In genomic region chr3:155585384-155585783, GRCh38 we compare ENCODE assay signal across 27 cellular contexts.
DNase-seq lines count a peak whose midpoint lies in the region; ATAC-seq and TF ChIP-seq lines count a peak whose summit lies in the region.
"Had no signal": no experiment of that assay in that cellular context is flagged by ENCODE, and none has a peak within 500 bp of the region (broad histone marks: within the 10 kb centered on the region; RNA-seq: fewer than 3 reads in every experiment).

No MANE protein-coding gene starts in this region.

- H3K4me3 ChIP-seq in HCT116 (replicated peaks in 1 of 2; ENCODE audit: low read depth in 1 of 2, low read length in 2 of 2) (no peak overlapping the region), gastroesophageal sphincter (no peak overlapping the region)
- H3K4me3 ChIP-seq: MG63, thoracic aorta had no signal

- H3K27ac ChIP-seq in HCT116 (ENCODE audit: low read depth, low read length) (no peak overlapping the region), gastroesophageal sphincter (no peak overlapping the region)
- H3K27ac ChIP-seq: thoracic aorta had no signal

- CTCF ChIA-PET in HCT116 (lab: Charles Lee) = no interaction called here
- CTCF ChIA-PET in activated CD4-positive, alpha-beta T cell treated with anti-CD3 and anti-CD28 coated beads for 36 hours (lab: Charles Lee) = no interaction called here

- 88% methylated on average over 1 to 2 of the region's 2 CpGs for WGBS in gastroesophageal sphincter (ENCODE audit: low coverage in 1 of 2), 2 donors

- ATAC-seq in HCT116 = peak; percentile 72; the same call in 1 of the 2 replicates
- no peak for ATAC-seq in gastroesophageal sphincter
- no peak for ATAC-seq in activated CD4-positive, alpha-beta T cell treated with anti-CD3 and anti-CD28 coated beads for 36 hours
- ATAC-seq: stimulated activated naive CD8-positive, alpha-beta T cell treated with anti-CD3 and anti-CD28 coated beads, Interleukin-15, Interleukin-2, amounts not matched to agents 100 U/mL and 50 U/mL, for 24 hours had no signal

- no peaks in the 10 kb centered on the region for H3K36me3 Mint-ChIP-seq in activated CD4-positive, alpha-beta T cell treated with anti-CD3 and anti-CD28 coated beads for 36 hours (ENCODE audit: low read depth)
- H3K36me3 Mint-ChIP-seq: activated naive CD8-positive, alpha-beta T cell; IgD-negative memory B cell had no signal

- peaks cover 2% of the 10 kb centered on the region for H3K4me1 Mint-ChIP-seq in activated CD4-positive, alpha-beta T cell treated with anti-CD3 and anti-CD28 coated beads for 36 hours
- H3K4me1 Mint-ChIP-seq: activated B cell treated with CpG ODN at 0.5 μM for 24 hours, nephron progenitor cell had no signal

- TF ChIP-seq EP300 in gastroesophageal sphincter (IDR thresholded peaks at IDR 0.05) = no peak

- no peak overlapping the region for H3K4me3 Mint-ChIP-seq in activated CD4-positive, alpha-beta T cell treated with anti-CD3 and anti-CD28 coated beads for 36 hours
- H3K4me3 Mint-ChIP-seq: activated B cell treated with CpG ODN at 0.5 μM for 24 hours; activated naive CD8-positive, alpha-beta T cell; CD4-positive, alpha-beta T cell; IgD-negative memory B cell; nephron progenitor cell had no signal

- DNase-seq in HCT116 (ENCODE audit: low read depth, low spot score) (peak; percentile 7), RPMI7951 (ENCODE audit: low read depth) (peak; percentile 35), iPS DF 19.7 (ENCODE audit: low read depth, low spot score) (peak; percentile 40), COLO829 (ENCODE audit: low spot score) (no peak), HCEC 1CT (no peak)
- no peak for DNase-seq in activated CD4-positive, alpha-beta T cell treated with anti-CD3 and anti-CD28 coated beads for 36 hours
- DNase-seq: activated B cell treated with CpG ODN at 0.5 μM for 24 hours; activated CD4-positive, alpha-beta T cell treated with anti-CD3 and anti-CD28 coated beads, Interleukin-2, amount 50 U/mL, for 4 hours; activated CD8-positive, alpha-beta memory T cell treated with anti-CD3 and anti-CD28 coated beads, Interleukin-2, amount 50 U/mL, for 4 hours; CD4-positive, alpha-beta T cell; erythroblast; GDM1; islet precursor cell; MG63; NCI-H2029 treated with DMSO at 0.1 percent for 48 hours; NCI-H446; NCI-H82; nephron progenitor cell; OCI-M1; posterior cingulate gyrus; SHP77 treated with DMSO at 0.1 percent for 48 hours; stimulated activated CD4-positive, alpha-beta T cell treated with anti-CD3 and anti-CD28 coated beads, Interleukin-15, amount 100 ng/mL, for 24 hours; stimulated activated naive CD8-positive, alpha-beta T cell treated with anti-CD3 and anti-CD28 coated beads, Interleukin-15, Interleukin-2, amounts not matched to agents 100 U/mL and 50 U/mL, for 24 hours had no signal

- H3K4me2 ChIP-seq in HCT116 (ENCODE audit: low read length) = peak overlapping the region; percentile 32; the same call in 1 of the 2 replicates

- POLR2A ChIA-PET in HCT116 (lab: Charles Lee) = no interaction called here
- POLR2A ChIA-PET in activated CD4-positive, alpha-beta T cell treated with anti-CD3 and anti-CD28 coated beads for 36 hours (lab: Charles Lee) = no interaction called here

- no peaks in the 10 kb centered on the region for H3K36me3 ChIP-seq in HCT116 (ENCODE audit: control insufficient read depth in 1 of 2, insufficient read depth in 2 of 2, low read length in 2 of 2)
- no peaks in the 10 kb centered on the region for H3K36me3 ChIP-seq in gastroesophageal sphincter
- H3K36me3 ChIP-seq: MG63, thoracic aorta had no signal

- intact Hi-C loops in HCT116 (cut with micrococcal nuclease) = no loop called here
- intact Hi-C loops in activated CD4-positive, alpha-beta T cell treated with anti-CD3 and anti-CD28 coated beads for 36 hours (cut with DNase I, micrococcal nuclease) = no loop called here

- no TSS peak for BruUV-seq in HCT116 (replicated peaks; lab: Mats Ljungman, UMichigan)

- no peak overlapping the region for H3K27ac Mint-ChIP-seq in activated CD4-positive, alpha-beta T cell treated with anti-CD3 and anti-CD28 coated beads for 36 hours
- H3K27ac Mint-ChIP-seq: activated B cell treated with CpG ODN at 0.5 μM for 24 hours; activated naive CD8-positive, alpha-beta T cell; CD4-positive, alpha-beta T cell; IgD-negative memory B cell had no signal

- no peaks in the 10 kb centered on the region for H3K9me3 ChIP-seq in HCT116 (ENCODE audit: control insufficient read depth in 1 of 2, insufficient read depth in 1 of 2, low read depth in 1 of 2, low read length in 2 of 2)
- no peaks in the 10 kb centered on the region for H3K9me3 ChIP-seq in gastroesophageal sphincter
- H3K9me3 ChIP-seq: MG63, thoracic aorta had no signal

- H4K20me1 ChIP-seq in HCT116 (ENCODE audit: insufficient read depth) = no peaks in the 10 kb centered on the region

- H3K4me1 ChIP-seq in HCT116 (ENCODE audit: control insufficient read depth in 1 of 2, insufficient read depth in 2 of 2, low read length in 2 of 2) (peaks cover 7 to 11% of the 10 kb centered on the region in 2 experiments; a peak in 3 of 4 replicates), gastroesophageal sphincter (no peaks in the 10 kb centered on the region)

- H3K9ac ChIP-seq in HCT116 (ENCODE audit: low read length) = no peak overlapping the region

- no peaks in the 10 kb centered on the region for H3K79me2 ChIP-seq in HCT116 (ENCODE audit: insufficient read depth, low read length)

- H3K27me3 Mint-ChIP-seq in activated CD4-positive, alpha-beta T cell treated with anti-CD3 and anti-CD28 coated beads for 36 hours = peaks cover 2% of the 10 kb centered on the region
- H3K27me3 Mint-ChIP-seq: activated B cell treated with CpG ODN at 0.5 μM for 24 hours had no signal

- no peak overlapping the region for H2AFZ ChIP-seq in HCT116 (ENCODE audit: low read depth, low read length, poor library complexity, severe bottlenecking)

- no peak for TF ChIP-seq RAD21 in HCT116 (IDR thresholded peaks at IDR 0.05; ENCODE audit: low read depth)

- TF ChIP-seq POLR2A in HCT116 (IDR thresholded peaks at IDR 0.05; ENCODE audit: borderline replicate concordance, extremely low read depth, insufficient read depth, insufficient read length) (no peak), gastroesophageal sphincter (IDR thresholded peaks at IDR 0.05) (no peak)

- H3K9me3 Mint-ChIP-seq in activated CD4-positive, alpha-beta T cell treated with anti-CD3 and anti-CD28 coated beads for 36 hours (ENCODE audit: low read depth) = no peaks in the 10 kb centered on the region
- H3K9me3 Mint-ChIP-seq: activated B cell treated with CpG ODN at 0.5 μM for 24 hours; CD4-positive, alpha-beta T cell; IgD-negative memory B cell; nephron progenitor cell had no signal

- H3K27me3 ChIP-seq in HCT116 (ENCODE audit: insufficient read depth, low read length) (no peaks in the 10 kb centered on the region), gastroesophageal sphincter (no peaks in the 10 kb centered on the region)

- TF ChIP-seq CTCF in HCT116 (IDR thresholded peaks at IDR 0.05 in 2 of 3, conservative IDR thresholded peaks at IDR 0.05 in 1 of 3; ENCODE audit: borderline replicate concordance in 1 of 3, insufficient read depth in 1 of 3, low read depth in 2 of 3, low read length in 2 of 3) (no peak), gastroesophageal sphincter (IDR thresholded peaks at IDR 0.05) (no peak)

- RAD21 ChIA-PET in HCT116 (lab: Charles Lee; ENCODE audit: low non-redundant PET in 1 of 2, low total read pairs in 2 of 2, uncharacterized antibody in 2 of 2, unreplicated experiment in 2 of 2) = no interaction called here

- H3K9me2 ChIP-seq in HCT116 (ENCODE audit: insufficient read depth) = no peaks in the 10 kb centered on the region

TF ChIP-seq in HCT116, 20 proteins besides CTCF, POLR2A, EP300 and RAD21 (continues in another document):
- no peak for TF ChIP-seq CEBPB (IDR thresholded peaks at IDR 0.05; ENCODE audit: low read depth)
- no peak for TF ChIP-seq TCF7L2 (IDR thresholded peaks at IDR 0.05; ENCODE audit: borderline replicate concordance, extremely low read depth, insufficient read depth, insufficient read length)
- no peak for TF ChIP-seq POLR2AphosphoS5 (IDR thresholded peaks at IDR 0.05; ENCODE audit: low read depth, low read length)
- no peak for TF ChIP-seq ZFX (IDR thresholded peaks at IDR 0.05)
- TF ChIP-seq FOSL1 (IDR thresholded peaks at IDR 0.05; ENCODE audit: low read depth) = no peak
- no peak for TF ChIP-seq ZBTB33 (IDR thresholded peaks at IDR 0.05; ENCODE audit: extremely low read depth, insufficient replicate concordance, low read length)
- TF ChIP-seq SP1 (IDR thresholded peaks at IDR 0.05; ENCODE audit: low read depth) = no peak
- TF ChIP-seq CBX3 (IDR thresholded peaks at IDR 0.05; ENCODE audit: low read depth) = no peak
- TF ChIP-seq ELF1 (IDR thresholded peaks at IDR 0.05; ENCODE audit: borderline replicate concordance, low read depth) = no peak
- no peak for TF ChIP-seq EGR1 (IDR thresholded peaks at IDR 0.05; ENCODE audit: low read depth)
- TF ChIP-seq EZH2 (IDR thresholded peaks at IDR 0.05) = no peak
- TF ChIP-seq YY1 (IDR thresholded peaks at IDR 0.05; ENCODE audit: extremely low read depth, insufficient replicate concordance, low read depth, low read length) = no peak
- no peak for TF ChIP-seq SRF (IDR thresholded peaks at IDR 0.05; ENCODE audit: low read depth)

Comparison
In these comparisons a context has a peak if more than half of its experiments do, and no peak if none do; other contexts are left out.
1. DNase-seq: peak in HCT116 (single experiment), RPMI7951 (single experiment) and iPS DF 19.7 (single experiment); none in activated CD4-positive, alpha-beta T cell treated with anti-CD3 and anti-CD28 coated beads for 36 hours (single experiment), COLO829 (single experiment) and HCEC 1CT (single experiment).